Comparison of ENCODE assay signal across 1 cellular context in genomic region chr2:99183025-99183424, GRCh38.
TF ChIP-seq lines count a peak whose summit lies in the region.

No MANE protein-coding gene starts in this region.

TF ChIP-seq in GM12878, 131 proteins besides CTCF, POLR2A, EP300 and RAD21:
- TF ChIP-seq YBX1 (IDR thresholded peaks at IDR 0.05) (no peak), E2F4 (IDR thresholded peaks at IDR 0.05; ENCODE audit: low read depth, low read length) (no peak), RB1 (IDR thresholded peaks at IDR 0.05; ENCODE audit: borderline replicate concordance) (no peak), SP1 (IDR thresholded peaks at IDR 0.05; ENCODE audit: low read depth, low read length) (no peak), KDM1A (IDR thresholded peaks at IDR 0.05; ENCODE audit: borderline replicate concordance) (no peak), JUNB (IDR thresholded peaks at IDR 0.05) (no peak), EED (IDR thresholded peaks at IDR 0.05; ENCODE audit: low read depth) (no peak), IRF4 (IDR thresholded peaks at IDR 0.05; ENCODE audit: low read depth, low read length) (no peak), NFXL1 (IDR thresholded peaks at IDR 0.05; ENCODE audit: borderline replicate concordance) (no peak), SUPT20H (IDR thresholded peaks at IDR 0.05; ENCODE audit: borderline replicate concordance, control insufficient read depth, low read depth, low read length) (no peak), BACH1 (IDR thresholded peaks at IDR 0.05; ENCODE audit: borderline replicate concordance) (no peak), BHLHE40 (IDR thresholded peaks at IDR 0.05; ENCODE audit: borderline replicate concordance in 1 of 2, low read depth in 2 of 2, low read length in 1 of 2) (no peak), NFYA (IDR thresholded peaks at IDR 0.05; ENCODE audit: borderline replicate concordance, low read depth, low read length) (no peak), SUZ12 (IDR thresholded peaks at IDR 0.05; ENCODE audit: unreplicated experiment) (no peak), POLR2AphosphoS5 (IDR thresholded peaks at IDR 0.05; ENCODE audit: low read length) (no peak), WRNIP1 (IDR thresholded peaks at IDR 0.05; ENCODE audit: borderline replicate concordance, low read depth, low read length) (no peak), FOS (IDR thresholded peaks at IDR 0.05; ENCODE audit: borderline replicate concordance, extremely low read depth, insufficient read length) (no peak), SIN3A (IDR thresholded peaks at IDR 0.05; ENCODE audit: low read depth, low read length) (no peak)
- TF ChIP-seq, protein P1, sequence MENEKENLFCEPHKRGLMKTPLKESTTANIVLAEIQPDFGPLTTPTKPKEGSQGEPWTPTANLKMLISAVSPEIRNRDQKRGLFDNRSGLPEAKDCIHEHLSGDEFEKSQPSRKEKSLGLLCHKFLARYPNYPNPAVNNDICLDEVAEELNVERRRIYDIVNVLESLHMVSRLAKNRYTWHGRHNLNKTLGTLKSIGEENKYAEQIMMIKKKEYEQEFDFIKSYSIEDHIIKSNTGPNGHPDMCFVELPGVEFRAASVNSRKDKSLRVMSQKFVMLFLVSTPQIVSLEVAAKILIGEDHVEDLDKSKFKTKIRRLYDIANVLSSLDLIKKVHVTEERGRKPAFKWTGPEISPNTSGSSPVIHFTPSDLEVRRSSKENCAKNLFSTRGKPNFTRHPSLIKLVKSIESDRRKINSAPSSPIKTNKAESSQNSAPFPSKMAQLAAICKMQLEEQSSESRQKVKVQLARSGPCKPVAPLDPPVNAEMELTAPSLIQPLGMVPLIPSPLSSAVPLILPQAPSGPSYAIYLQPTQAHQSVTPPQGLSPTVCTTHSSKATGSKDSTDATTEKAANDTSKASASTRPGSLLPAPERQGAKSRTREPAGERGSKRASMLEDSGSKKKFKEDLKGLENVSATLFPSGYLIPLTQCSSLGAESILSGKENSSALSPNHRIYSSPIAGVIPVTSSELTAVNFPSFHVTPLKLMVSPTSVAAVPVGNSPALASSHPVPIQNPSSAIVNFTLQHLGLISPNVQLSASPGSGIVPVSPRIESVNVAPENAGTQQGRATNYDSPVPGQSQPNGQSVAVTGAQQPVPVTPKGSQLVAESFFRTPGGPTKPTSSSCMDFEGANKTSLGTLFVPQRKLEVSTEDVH (IDR thresholded peaks at IDR 0.05; ENCODE audit: low read depth, partially characterized antibody), result no peak
